In genomic region chr2:201008000-201008829, GRCh38 we compare ENCODE assay signal across 1 cellular context.
TF ChIP-seq lines count a peak whose summit lies in the region.

No MANE protein-coding gene starts in this region.

TF ChIP-seq in HepG2, 621 proteins besides CTCF, POLR2A, EP300 and RAD21 (continued from another document and continues in another):
- TF ChIP-seq CEBPZ (IDR thresholded peaks at IDR 0.05; ENCODE audit: low read length) (no peak), THRA (CRISPR knock-in tag; IDR thresholded peaks at IDR 0.05; ENCODE audit: borderline replicate concordance) (0 out of 2 replicates have a peak, but pooled peaks have one; percentile 27), ZFAT (CRISPR knock-in tag; conservative IDR thresholded peaks at IDR 0.05) (no peak), ZNF468 (CRISPR knock-in tag; IDR thresholded peaks at IDR 0.05) (no peak), ZNF362 (CRISPR knock-in tag; IDR thresholded peaks at IDR 0.05; ENCODE audit: borderline replicate concordance) (peak; percentile 44; the same call in 1 of the 2 replicates), TBL1XR1 (IDR thresholded peaks at IDR 0.05; ENCODE audit: borderline replicate concordance, low read length, partially characterized antibody) (no peak), RERE (CRISPR knock-in tag; IDR thresholded peaks at IDR 0.05; ENCODE audit: low read depth) (0 out of 2 replicates have a peak, but pooled peaks have one; percentile 33), ZNF547 (CRISPR knock-in tag; IDR thresholded peaks at IDR 0.05) (no peak), ZBED4 (CRISPR knock-in tag; IDR thresholded peaks at IDR 0.05; ENCODE audit: borderline replicate concordance) (0 out of 2 replicates have a peak, but pooled peaks have one; percentile 10), SKI (IDR thresholded peaks at IDR 0.05; ENCODE audit: partially characterized antibody) (peak; percentile 72), NCOR1 (IDR thresholded peaks at IDR 0.05; ENCODE audit: borderline replicate concordance, low read length) (peak; percentile 91; the same call in 1 of the 2 replicates), FOXA3 (CRISPR knock-in tag; IDR thresholded peaks at IDR 0.05) (peak; percentile 96), NR2F6 (IDR thresholded peaks at IDR 0.05) (peak; percentile 70; the same call in 1 of the 2 replicates), NR2F6 (CRISPR knock-in tag; IDR thresholded peaks at IDR 0.05) (peak; percentile 57), CC2D1A (CRISPR knock-in tag; IDR thresholded peaks at IDR 0.05) (no peak), ZMYM3 (CRISPR knock-in tag; IDR thresholded peaks at IDR 0.05) (peak; percentile 92), TBP (CRISPR knock-in tag; IDR thresholded peaks at IDR 0.05) (no peak), ZNF124 (CRISPR knock-in tag; IDR thresholded peaks at IDR 0.05) (no peak), ZNF567 (CRISPR knock-in tag; IDR thresholded peaks at IDR 0.05; ENCODE audit: borderline replicate concordance) (no peak), ATF4 (CRISPR knock-in tag; IDR thresholded peaks at IDR 0.05) (no peak; a peak in 1 of 4 replicates), NONO (IDR thresholded peaks at IDR 0.05) (no peak), NONO (CRISPR knock-in tag; conservative IDR thresholded peaks at IDR 0.05) (no peak; the same call in 1 of the 2 replicates), SMAD9 (CRISPR knock-in tag; IDR thresholded peaks at IDR 0.05) (no peak), ZNF501 (CRISPR knock-in tag; IDR thresholded peaks at IDR 0.05) (peak; percentile 62), ZNF879 (CRISPR knock-in tag; IDR thresholded peaks at IDR 0.05) (no peak), SIX4 (CRISPR knock-in tag; IDR thresholded peaks at IDR 0.05) (no peak), MLX (CRISPR knock-in tag; IDR thresholded peaks at IDR 0.05) (peak; percentile 51; the same call in 1 of the 2 replicates), ZNF33B (CRISPR knock-in tag; IDR thresholded peaks at IDR 0.05) (no peak), FOXP1 (IDR thresholded peaks at IDR 0.05) (peak; percentile 63; the same call in 1 of the 2 replicates), FOXP1 (CRISPR knock-in tag; IDR thresholded peaks at IDR 0.05) (peak; percentile 73), AFF4 (CRISPR knock-in tag; IDR thresholded peaks at IDR 0.05) (no peak), ZNF788 (CRISPR knock-in tag; IDR thresholded peaks at IDR 0.05; ENCODE audit: borderline replicate concordance) (peak; percentile 46; the same call in 1 of the 2 replicates), HNF1B (CRISPR knock-in tag; IDR thresholded peaks at IDR 0.05) (peak; percentile 98), ZNF296 (CRISPR knock-in tag; conservative IDR thresholded peaks at IDR 0.05) (no peak), POLR2AphosphoS5 (IDR thresholded peaks at IDR 0.05; ENCODE audit: low read depth, low read length) (no peak), ZFX (CRISPR knock-in tag; IDR thresholded peaks at IDR 0.05; ENCODE audit: low read depth) (no peak), ZNF792 (CRISPR knock-in tag; IDR thresholded peaks at IDR 0.05) (no peak)
